In the genomic region with DNA sequence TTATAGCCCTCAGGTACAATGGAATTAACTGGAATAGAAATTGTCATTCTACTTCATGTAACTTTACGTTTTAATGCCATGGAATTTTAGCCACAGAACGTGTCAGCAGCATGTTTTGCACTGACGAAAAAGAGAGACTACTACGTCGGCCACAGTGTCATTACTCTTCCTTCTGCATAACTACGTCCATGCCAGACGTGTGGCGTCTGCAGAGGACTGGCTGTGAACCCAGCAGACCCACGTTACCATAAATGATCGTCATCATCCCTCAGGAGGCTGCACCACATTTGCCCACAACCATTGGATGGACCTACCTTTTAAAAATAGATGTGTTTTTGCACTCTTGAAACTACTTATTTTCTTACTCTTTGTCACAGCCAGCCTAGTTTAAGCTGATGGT, we compare ENCODE assay signal across 25 cellular contexts.
DNase-seq lines count a peak whose midpoint lies in the region; ATAC-seq, FAIRE-seq and TF ChIP-seq lines count a peak whose summit lies in the region.
"Had no signal": no experiment of that assay in that cellular context is flagged by ENCODE, and none has a peak within 500 bp of the region (broad histone marks: within the 10 kb centered on the region; RNA-seq: fewer than 3 reads in every experiment).

No MANE protein-coding gene starts in this region.

- no peaks in the 10 kb centered on the region for H3K27me3 ChIP-seq in mammary epithelial cell (ENCODE audit: insufficient read depth, low read length)
- no peaks in the 10 kb centered on the region for H3K27me3 ChIP-seq in GM12878 (replicated peaks in 1 of 2; ENCODE audit: control insufficient read depth in 2 of 2, insufficient read depth in 2 of 2, low read length in 1 of 2)
- H3K27me3 ChIP-seq in H7 (ENCODE audit: control insufficient read depth, insufficient read depth, low read length), result no peaks in the 10 kb centered on the region
- H3K27me3 ChIP-seq: MG63 had no signal

- H3K4me1 Mint-ChIP-seq in MCF 10A (ENCODE audit: insufficient read depth, unreplicated experiment) (no peaks in the 10 kb centered on the region), nephron (peaks cover 25% of the 10 kb centered on the region), progenitor cell of endocrine pancreas (ENCODE audit: low read depth) (peaks cover 43% of the 10 kb centered on the region)

- no peak overlapping the region for H3K4me3 Mint-ChIP-seq in MCF 10A (ENCODE audit: unreplicated experiment)
- no peak overlapping the region for H3K4me3 Mint-ChIP-seq in nephron
- no peak overlapping the region for H3K4me3 Mint-ChIP-seq in progenitor cell of endocrine pancreas (ENCODE audit: low read depth)
- H3K4me3 Mint-ChIP-seq: CD8-positive, alpha-beta T cell had no signal

- H4K20me1 ChIP-seq in mammary epithelial cell (ENCODE audit: insufficient read depth, low read length) (no peaks in the 10 kb centered on the region), GM12878 (ENCODE audit: control insufficient read depth, insufficient read depth) (no peaks in the 10 kb centered on the region)

- no peak for TF ChIP-seq POLR2A in GM12878 (IDR thresholded peaks at IDR 0.05; ENCODE audit: low read depth, low read length)

- SMC1A ChIA-PET in GM12878 (lab: Charles Lee; ENCODE audit: uncharacterized antibody, unreplicated experiment), result interaction anchor here (1.1 to 3.2 kb wide), 5 partner anchors 13 to 257 kb away, joined by 3 to 12 read pairs (median 4); no protein-coding TSS in a partner anchor

- in situ Hi-C loops in mammary epithelial cell (cut with MboI; ENCODE audit: low sequenced_read_pairs in 2 of 2) (no loop called here), GM12878 (cut with MboI) (no loop called here)

- intact Hi-C loops in mammary epithelial cell (cut with micrococcal nuclease), result no loop called here
- intact Hi-C loops in MCF 10A (cut with micrococcal nuclease), result no loop called here
- intact Hi-C loops in GM12878 (cut with micrococcal nuclease; ENCODE audit: unreplicated experiment), result no loop called here

- H3K9me3 ChIP-seq in mammary epithelial cell (replicated peaks; ENCODE audit: insufficient read depth, low read length) (no peaks in the 10 kb centered on the region), GM12878 (replicated peaks; ENCODE audit: control insufficient read depth, insufficient read depth, low read length) (no peaks in the 10 kb centered on the region)
- H3K9me3 ChIP-seq: Caco-2, MG63 had no signal

- TF ChIP-seq CTCF in mammary epithelial cell (conservative IDR thresholded peaks at IDR 0.05 in 1 of 2, IDR thresholded peaks at IDR 0.05 in 1 of 2; ENCODE audit: extremely low read depth in 1 of 2, insufficient read depth in 1 of 2, low read depth in 1 of 2, low read length in 2 of 2) (no peak), MCF 10A (IDR thresholded peaks at IDR 0.05; ENCODE audit: unreplicated experiment) (no peak), GM12878 (IDR thresholded peaks at IDR 0.05 in 2 of 3, conservative IDR thresholded peaks at IDR 0.05 in 1 of 3; ENCODE audit: control insufficient read depth in 2 of 3, extremely low read depth in 1 of 3, insufficient read depth in 1 of 3, low read depth in 3 of 3, low read length in 3 of 3) (no peak), nephron (IDR thresholded peaks at IDR 0.05; ENCODE audit: unreplicated experiment in 3 of 3) (no peak), progenitor cell of endocrine pancreas (IDR thresholded peaks at IDR 0.05; ENCODE audit: unreplicated experiment) (no peak)

- 44% methylated on average over 10 of the region's 10 CpGs for WGBS in mammary epithelial cell (ENCODE audit: low coverage, missing lambda C conversion rate)
- WGBS in GM12878 (ENCODE audit: insufficient coverage, insufficient replicate concordance, low lambda C conversion rate, missing lambda C conversion rate), result 63% methylated on average over 10 of the region's 10 CpGs

- no peak for FAIRE-seq in GM12878 (lab: Jason Lieb, UNC)
- FAIRE-seq: GM19239, H54, HTR-8/SVneo had no signal

- POLR2A ChIA-PET in MCF 10A (lab: Yijun Ruan, JAX), result no interaction called here
- POLR2A ChIA-PET in GM12878 (lab: Charles Lee), result no interaction called here

- CTCF ChIA-PET in mammary epithelial cell (lab: Charles Lee; ENCODE audit: low non-redundant PET), result no interaction called here
- CTCF ChIA-PET in MCF 10A (lab: Yijun Ruan, JAX), result interaction anchor here (0.6 kb wide), 1 partner anchor 35 kb away, joined by 7 read pairs; no protein-coding TSS in a partner anchor
- CTCF ChIA-PET in GM12878 (lab: Yijun Ruan, JAX), result no interaction called here

- ATAC-seq in GM12878 (peak; percentile 23), GM21515 (IDR thresholded peaks at IDR 0.05; ENCODE audit: unreplicated experiment) (no peak)
- ATAC-seq: CD8-positive, alpha-beta T cell; Panc1 had no signal

- no peak for TF ChIP-seq RAD21 in GM12878 (IDR thresholded peaks at IDR 0.05; ENCODE audit: insufficient read depth, low read depth, low read length)

- DNase-seq in mammary epithelial cell (no peak), MCF 10A (ENCODE audit: unreplicated experiment) (no peak), GM12878 (ENCODE audit: low read depth, low spot score) (no peak), H7 (no peak), progenitor cell of endocrine pancreas (ENCODE audit: low spot score, unreplicated experiment) (no peak), SHP77 treated with DMSO at 0.1 percent for 48 hours (lab: John Stamatoyannopoulos, UW) (no peak)
- DNase-seq: C1 segment of cervical spinal cord; Caco-2; CD8-positive, alpha-beta T cell; DMS 273 treated with DMSO at 0.1 percent for 48 hours; DMS79 treated with DMSO at 0.1 percent for 48 hours; MG63; NCI-H2029; NCI-H446 treated with DMSO at 0.1 percent for 48 hours; NCI-H526; SHP77 had no signal

- no peaks in the 10 kb centered on the region for H3K9me3 Mint-ChIP-seq in MCF 10A (ENCODE audit: unreplicated experiment)
- no peaks in the 10 kb centered on the region for H3K9me3 Mint-ChIP-seq in nephron
- H3K9me3 Mint-ChIP-seq in progenitor cell of endocrine pancreas (ENCODE audit: low read depth), result no peaks in the 10 kb centered on the region
- H3K9me3 Mint-ChIP-seq: CD8-positive, alpha-beta T cell had no signal

- H3K27me3 Mint-ChIP-seq in MCF 10A (ENCODE audit: insufficient read depth, unreplicated experiment) (no peaks in the 10 kb centered on the region), nephron (ENCODE audit: low read depth) (no peaks in the 10 kb centered on the region), progenitor cell of endocrine pancreas (peaks cover 53% of the 10 kb centered on the region)

- H3K27ac Mint-ChIP-seq in MCF 10A (ENCODE audit: low read depth, unreplicated experiment) (no peak overlapping the region), nephron (peak overlapping the region; percentile 18 to 80 (median 59)), progenitor cell of endocrine pancreas (no peak overlapping the region)
- H3K27ac Mint-ChIP-seq: CD8-positive, alpha-beta T cell had no signal

- H3K4me2 ChIP-seq in mammary epithelial cell (ENCODE audit: insufficient read depth, low read depth, low read length) (no peak overlapping the region), GM12878 (ENCODE audit: control insufficient read depth, insufficient read depth) (no peak overlapping the region)

- H2AFZ ChIP-seq in mammary epithelial cell (ENCODE audit: low read depth, low read length) (peak overlapping the region; percentile 35), GM12878 (ENCODE audit: control insufficient read depth, low read depth, low read length) (no peak overlapping the region)

- RAD21 ChIA-PET in GM12878 (lab: Charles Lee; ENCODE audit: unreplicated experiment), result no interaction called here

- dilution Hi-C loops in mammary epithelial cell (cut with HindIII; ENCODE audit: low sequenced_read_pairs), result no loop called here

- no peaks in the 10 kb centered on the region for H3K4me1 ChIP-seq in mammary epithelial cell (ENCODE audit: insufficient read depth, low read length)
- H3K4me1 ChIP-seq in GM12878 (ENCODE audit: control insufficient read depth, insufficient read depth, low read length), result no peaks in the 10 kb centered on the region

- H3K4me3 ChIP-seq in mammary epithelial cell (replicated peaks in 1 of 3; ENCODE audit: insufficient read depth in 1 of 3, low read depth in 2 of 3, low read length in 3 of 3) (no peak overlapping the region), GM12878 (no peak overlapping the region), H7 (ENCODE audit: insufficient read depth, low read depth, low read length) (no peak overlapping the region)
- H3K4me3 ChIP-seq: K562, MG63 had no signal

- no peaks in the 10 kb centered on the region for H3K36me3 Mint-ChIP-seq in MCF 10A (ENCODE audit: insufficient read depth, unreplicated experiment)
- no peaks in the 10 kb centered on the region for H3K36me3 Mint-ChIP-seq in nephron (ENCODE audit: low read depth)
- H3K36me3 Mint-ChIP-seq in progenitor cell of endocrine pancreas (ENCODE audit: insufficient read depth), result no peaks in the 10 kb centered on the region
- H3K36me3 Mint-ChIP-seq: CD8-positive, alpha-beta T cell had no signal

- H3K79me2 ChIP-seq in mammary epithelial cell (ENCODE audit: insufficient read depth, low read length) (no peaks in the 10 kb centered on the region), GM12878 (ENCODE audit: control insufficient read depth, insufficient read depth, low read length) (no peaks in the 10 kb centered on the region)

- H3K27ac ChIP-seq in mammary epithelial cell (ENCODE audit: insufficient read depth, low read depth, low read length) (no peak overlapping the region), GM12878 (ENCODE audit: control insufficient read depth, insufficient read depth) (no peak overlapping the region)
- H3K27ac ChIP-seq: 22Rv1, RWPE1 had no signal

- BruUV-seq in mammary epithelial cell (replicated peaks; lab: Mats Ljungman, UMichigan) (no TSS peak), MCF 10A (replicated peaks; lab: Mats Ljungman, UMichigan) (no TSS peak), GM12878 (replicated peaks; lab: Mats Ljungman, UMichigan) (no TSS peak)

- no peak for TF ChIP-seq EP300 in GM12878 (IDR thresholded peaks at IDR 0.05; ENCODE audit: borderline replicate concordance in 1 of 2, control insufficient read depth in 1 of 2, low read depth in 2 of 2, low read length in 2 of 2)

- H3K36me3 ChIP-seq in mammary epithelial cell (ENCODE audit: insufficient read depth, low read length) (no peaks in the 10 kb centered on the region), GM12878 (ENCODE audit: control insufficient read depth in 2 of 2, insufficient read depth in 2 of 2, low read length in 1 of 2) (no peaks in the 10 kb centered on the region), H7 (replicated peaks; ENCODE audit: control insufficient read depth, insufficient read depth, low read length) (no peaks in the 10 kb centered on the region)
- H3K36me3 ChIP-seq: MG63 had no signal

- no peak overlapping the region for H3K9ac ChIP-seq in mammary epithelial cell (ENCODE audit: insufficient read depth, low read length)
- no peak overlapping the region for H3K9ac ChIP-seq in GM12878 (ENCODE audit: control insufficient read depth, insufficient read depth, low read length)

Comparison
In these comparisons a context has a peak if more than half of its experiments do, and no peak if none do; other contexts are left out.
1. H3K27ac Mint-ChIP-seq: peak in nephron (3 of 3); none in MCF 10A (single experiment) and progenitor cell of endocrine pancreas (single experiment).